Comparison of ENCODE assay signal across 8 cellular contexts in genomic region chr1:35220976-35221375, GRCh38. TPM values are rescaled to one million over a fixed set of nuclear protein-coding genes. Genes with fewer than 3 reads are reported as not detected.
DNase-seq lines count a peak whose midpoint lies in the region; ATAC-seq, FAIRE-seq and TF ChIP-seq lines count a peak whose summit lies in the region.

No MANE protein-coding gene starts in this region.

- DNase-seq in BJ (ENCODE audit: low read depth) (no peak), GM12891 (ENCODE audit: insufficient read length, low spot score) (peak; percentile 39), SK-N-SH (peak; percentile 62), hepatocyte (ENCODE audit: low spot score) (peak; percentile 11), dedifferentiated amniotic fluid mesenchymal stem cell (ENCODE audit: extremely low spot score) (no peak), hypothalamus (lab: John Stamatoyannopoulos, UW) (no peak)

- H2AFZ ChIP-seq in SK-N-SH (ENCODE audit: low read depth) (peak overlapping the region; percentile 42), hepatocyte (no peak overlapping the region)

- peak overlapping the region in 1 of 2 experiments; percentile 7; a peak in 1 of 4 replicates for H3K27ac ChIP-seq in SK-N-SH (ENCODE audit: low read depth in 2 of 2, low read length in 1 of 2)
- no peak overlapping the region for H3K27ac ChIP-seq in hepatocyte

- WGBS in SK-N-SH (ENCODE audit: low lambda C conversion rate) = 34% methylated on average over 2 of the region's 2 CpGs
- 47% methylated on average over 2 of the region's 2 CpGs for WGBS in hepatocyte (ENCODE audit: low lambda C conversion rate, missing lambda C conversion rate)

- ATAC-seq in HG02870 (IDR thresholded peaks at IDR 0.05; ENCODE audit: unreplicated experiment) (no peak), GM21786 (IDR thresholded peaks at IDR 0.05; ENCODE audit: unreplicated experiment) (no peak)

- H3K4me2 ChIP-seq in SK-N-SH (no peak overlapping the region), hepatocyte (no peak overlapping the region)

- CTCF ChIA-PET in BJ (lab: Yijun Ruan, JAX) (interaction anchor here (0.7 to 2.3 kb wide), 3 partner anchors 19 to 50 kb away, joined by 3 to 13 read pairs (median 4); no protein-coding TSS in a partner anchor), SK-N-SH (lab: Yijun Ruan, JAX) (no interaction called here)

- H4K20me1 ChIP-seq in SK-N-SH (ENCODE audit: insufficient read depth) = no peaks in the 10 kb centered on the region
- no peaks in the 10 kb centered on the region for H4K20me1 ChIP-seq in hepatocyte (ENCODE audit: insufficient read depth, poor library complexity, severe bottlenecking)

- no peak overlapping the region for H3K9ac ChIP-seq in SK-N-SH

- H3K36me3 ChIP-seq in BJ (ENCODE audit: control insufficient read depth, insufficient read depth, low read length) = no peaks in the 10 kb centered on the region
- H3K36me3 ChIP-seq in SK-N-SH (replicated peaks in 1 of 2; ENCODE audit: control insufficient read depth in 1 of 2, insufficient read depth in 2 of 2, low read length in 1 of 2) = no peaks in the 10 kb centered on the region
- no peaks in the 10 kb centered on the region for H3K36me3 ChIP-seq in hepatocyte (replicated peaks; ENCODE audit: insufficient read depth, low read depth)

- H3K4me1 ChIP-seq in SK-N-SH (ENCODE audit: control insufficient read depth in 1 of 2, insufficient read depth in 2 of 2, low read depth in 1 of 2, low read length in 1 of 2) = peaks cover 0 to 19% of the 10 kb centered on the region in 2 experiments; a peak in 1 of 4 replicates
- H3K4me1 ChIP-seq in hepatocyte (ENCODE audit: insufficient read depth) = peaks cover 14% of the 10 kb centered on the region

- TF ChIP-seq POLR2A in GM12891 (IDR thresholded peaks at IDR 0.05; ENCODE audit: low read depth, low read length) = no peak

- no peak for FAIRE-seq in GM12891 (lab: Jason Lieb, UNC)

- no peaks in the 10 kb centered on the region for H3K9me3 ChIP-seq in SK-N-SH
- no peaks in the 10 kb centered on the region for H3K9me3 ChIP-seq in hepatocyte (ENCODE audit: low read depth)

- POLR2A ChIA-PET in BJ (lab: Charles Lee) = no interaction called here
- POLR2A ChIA-PET in SK-N-SH (lab: Yijun Ruan, JAX) = no interaction called here

- H3K9me2 ChIP-seq in SK-N-SH (no peaks in the 10 kb centered on the region), hepatocyte (replicated peaks; ENCODE audit: insufficient read depth) (no peaks in the 10 kb centered on the region)

- TF ChIP-seq CTCF in BJ (IDR thresholded peaks at IDR 0.05; ENCODE audit: insufficient read depth, low read depth, low read length) (peak; percentile 33; the same call in 1 of the 2 replicates), SK-N-SH (IDR thresholded peaks at IDR 0.05) (peak; percentile 54), hepatocyte (IDR thresholded peaks at IDR 0.05; ENCODE audit: poor library complexity) (peak; percentile 24)

- H3K79me2 ChIP-seq in SK-N-SH (ENCODE audit: insufficient read depth) = no peaks in the 10 kb centered on the region
- H3K79me2 ChIP-seq in hepatocyte = no peaks in the 10 kb centered on the region

- no peak for TF ChIP-seq RAD21 in SK-N-SH (IDR thresholded peaks at IDR 0.05; ENCODE audit: low read length)

- no peak overlapping the region for H3K4me3 ChIP-seq in BJ (ENCODE audit: low read depth, low read length)
- H3K4me3 ChIP-seq in SK-N-SH (ENCODE audit: low read depth in 2 of 2, low read length in 1 of 2) = no peak overlapping the region
- no peak overlapping the region for H3K4me3 ChIP-seq in hepatocyte

- peaks cover 12% of the 10 kb centered on the region for H3F3A ChIP-seq in SK-N-SH (replicated peaks; ENCODE audit: insufficient read depth)

- TF ChIP-seq EP300 in SK-N-SH (IDR thresholded peaks at IDR 0.05; ENCODE audit: borderline replicate concordance in 1 of 2, low read depth in 1 of 2, low read length in 1 of 2) = no peak

- H3K27me3 ChIP-seq in BJ (ENCODE audit: control insufficient read depth, insufficient read depth, low read length) (no peaks in the 10 kb centered on the region), SK-N-SH (ENCODE audit: insufficient read depth) (no peaks in the 10 kb centered on the region), hepatocyte (no peaks in the 10 kb centered on the region)

TF ChIP-seq in GM12891, 5 proteins besides CTCF, POLR2A, EP300 and RAD21:
- TF ChIP-seq PAX5 (IDR thresholded peaks at IDR 0.05; ENCODE audit: insufficient read depth, low read length, severe bottlenecking) (no peak), SPI1 (IDR thresholded peaks at IDR 0.05; ENCODE audit: low read depth, low read length) (no peak), TAF1 (IDR thresholded peaks at IDR 0.05; ENCODE audit: low read depth, low read length) (no peak), POLR2AphosphoS5 (IDR thresholded peaks at IDR 0.05; ENCODE audit: low read depth, low read length) (no peak), POU2F2 (IDR thresholded peaks at IDR 0.05; ENCODE audit: low read depth, low read length) (no peak)

TF ChIP-seq in SK-N-SH, 30 proteins besides CTCF, POLR2A, EP300 and RAD21 (continues in another document):
- no peak for TF ChIP-seq TAF1 (IDR thresholded peaks at IDR 0.05; ENCODE audit: borderline replicate concordance, low read depth, low read length)
- TF ChIP-seq USF2 (IDR thresholded peaks at IDR 0.05; ENCODE audit: borderline replicate concordance, low read depth, low read length) = no peak
- TF ChIP-seq, protein P1, sequence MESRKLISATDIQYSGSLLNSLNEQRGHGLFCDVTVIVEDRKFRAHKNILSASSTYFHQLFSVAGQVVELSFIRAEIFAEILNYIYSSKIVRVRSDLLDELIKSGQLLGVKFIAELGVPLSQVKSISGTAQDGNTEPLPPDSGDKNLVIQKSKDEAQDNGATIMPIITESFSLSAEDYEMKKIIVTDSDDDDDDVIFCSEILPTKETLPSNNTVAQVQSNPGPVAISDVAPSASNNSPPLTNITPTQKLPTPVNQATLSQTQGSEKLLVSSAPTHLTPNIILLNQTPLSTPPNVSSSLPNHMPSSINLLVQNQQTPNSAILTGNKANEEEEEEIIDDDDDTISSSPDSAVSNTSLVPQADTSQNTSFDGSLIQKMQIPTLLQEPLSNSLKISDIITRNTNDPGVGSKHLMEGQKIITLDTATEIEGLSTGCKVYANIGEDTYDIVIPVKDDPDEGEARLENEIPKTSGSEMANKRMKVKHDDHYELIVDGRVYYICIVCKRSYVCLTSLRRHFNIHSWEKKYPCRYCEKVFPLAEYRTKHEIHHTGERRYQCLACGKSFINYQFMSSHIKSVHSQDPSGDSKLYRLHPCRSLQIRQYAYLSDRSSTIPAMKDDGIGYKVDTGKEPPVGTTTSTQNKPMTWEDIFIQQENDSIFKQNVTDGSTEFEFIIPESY (IDR thresholded peaks at IDR 0.05; ENCODE audit: borderline replicate concordance, low read depth) = no peak
- TF ChIP-seq YY1 (IDR thresholded peaks at IDR 0.05; ENCODE audit: low read depth) = no peak
- TF ChIP-seq FOXM1 (IDR thresholded peaks at IDR 0.05; ENCODE audit: low read depth) = no peak
- TF ChIP-seq TCF12 (IDR thresholded peaks at IDR 0.05) = no peak
- no peak for TF ChIP-seq ELF1 (IDR thresholded peaks at IDR 0.05)
- no peak for TF ChIP-seq NRF1 (IDR thresholded peaks at IDR 0.05; ENCODE audit: low read depth, low read length)
- TF ChIP-seq TEAD4 (IDR thresholded peaks at IDR 0.05; ENCODE audit: borderline replicate concordance, insufficient read depth) = no peak
- TF ChIP-seq JUND (IDR thresholded peaks at IDR 0.05) = no peak
- no peak for TF ChIP-seq RCOR1 (IDR thresholded peaks at IDR 0.05; ENCODE audit: low read length)
- TF ChIP-seq RXRA (IDR thresholded peaks at IDR 0.05; ENCODE audit: borderline replicate concordance, low read depth) = no peak

RNA-seq across cellular contexts. Expression of gene SFPQ, which starts 28.0 kb away (rescaled TPM):
- polyA plus RNA-seq in BJ (2011; rRNA removed) (27.3 and 53.3 TPM in 2 replicates), SK-N-SH (2012; rRNA removed) (85.6 and 88.1 TPM in 2 replicates), hepatocyte (165 and 170 TPM in 2 replicates)
- 22.9 and 28.4 TPM in 2 replicates for polyA minus RNA-seq in BJ (2011; rRNA and poly(A)+ RNA removed)
- polyA plus RNA-seq in GM12891 (2012; ENCODE audit: low read depth, missing spikeins) = 194 TPM
- polyA plus RNA-seq in SK-N-SH (2012; cell fraction: cytosol; rRNA removed) = 66.5 and 86.3 TPM in 2 replicates
- 214 and 361 TPM in 2 replicates for polyA plus RNA-seq in SK-N-SH (2012; cell fraction: nucleus; rRNA removed)
- total RNA-seq in hepatocyte = 138 and 183 TPM in 2 replicates

RNA-seq across cellular contexts. Expression of gene ZMYM4, which starts 47.5 kb away (rescaled TPM):
- 19.2 and 34.8 TPM in 2 replicates for polyA plus RNA-seq in BJ (2011; rRNA removed)
- 29.3 and 34.0 TPM in 2 replicates for polyA minus RNA-seq in BJ (2011; rRNA and poly(A)+ RNA removed)
- 11.4 TPM for polyA plus RNA-seq in GM12891 (2012; ENCODE audit: low read depth, missing spikeins)
- polyA plus RNA-seq in SK-N-SH (2012; rRNA removed) = 12.2 and 16.1 TPM in 2 replicates
- polyA plus RNA-seq in SK-N-SH (2012; cell fraction: cytosol; rRNA removed) = 16.6 and 16.9 TPM in 2 replicates
- polyA plus RNA-seq in SK-N-SH (2012; cell fraction: nucleus; rRNA removed) = 11.2 and 25.1 TPM in 2 replicates
- 35.5 and 43.4 TPM in 2 replicates for total RNA-seq in hepatocyte
- 17.6 and 24.5 TPM in 2 replicates for polyA plus RNA-seq in hepatocyte

Comparison
In these comparisons a context has a peak if more than half of its experiments do, and no peak if none do; other contexts are left out.
1. DNase-seq: peak in GM12891 (single experiment), SK-N-SH (single experiment) and hepatocyte (single experiment); none in BJ (single experiment), dedifferentiated amniotic fluid mesenchymal stem cell (single experiment) and hypothalamus (0 of 51).
2. Peak in every context shown above with its lines, with median percentiles within 50 percentile points of each other: CTCF ChIP-seq.